In the genomic region with DNA sequence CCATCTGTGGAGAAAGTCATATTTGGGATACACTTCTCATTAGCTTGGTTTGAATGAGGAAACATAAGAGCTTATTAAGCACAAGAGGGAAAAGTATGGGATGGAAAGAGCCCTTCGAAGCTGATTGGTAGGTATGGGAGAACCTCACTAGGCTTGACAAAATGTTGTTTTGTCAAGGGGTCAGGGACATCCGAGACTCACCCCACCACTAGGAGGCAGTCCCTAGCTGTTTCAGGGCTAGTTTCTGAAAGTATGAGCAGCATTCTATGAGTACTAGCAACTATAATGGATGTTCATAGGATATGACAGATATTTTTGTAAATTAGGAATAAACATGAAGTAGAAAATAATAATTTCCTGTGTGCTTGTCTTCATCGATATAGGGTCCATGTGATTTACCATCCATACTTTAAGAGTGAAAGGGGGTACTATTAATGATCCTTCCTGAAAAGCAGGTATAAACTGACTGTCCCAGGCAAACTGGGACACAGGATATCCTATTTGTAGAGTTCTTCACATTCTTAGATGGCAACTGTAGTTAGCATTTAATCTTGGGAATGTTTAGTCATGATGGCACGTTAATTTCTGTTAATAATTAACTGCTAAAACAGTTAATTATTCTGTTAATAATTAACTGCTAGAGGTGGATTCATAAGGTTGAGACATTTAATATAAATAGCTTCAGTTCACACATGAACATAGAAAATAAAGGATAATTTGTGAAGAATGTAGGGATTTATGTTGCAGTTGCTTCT, we compare ENCODE assay signal across 10 cellular contexts. TPM values are rescaled to one million over a fixed set of nuclear protein-coding genes. Genes with fewer than 3 reads are reported as not detected.
A peak's percentile ranks its signal among the peaks of the same experiment; 100 is the strongest.
DNase-seq lines count a peak whose midpoint lies in the region; ATAC-seq, FAIRE-seq and TF ChIP-seq lines count a peak whose summit lies in the region.
"Had no signal": no experiment of that assay in that cellular context is flagged by ENCODE, and none has a peak within 500 bp of the region (broad histone marks: within the 10 kb centered on the region; RNA-seq: fewer than 3 reads in every experiment).

No MANE protein-coding gene starts in this region.

- no peak overlapping the region for H2AFZ ChIP-seq in endothelial cell of umbilical vein (ENCODE audit: low read depth, low read length)

- H3K36me3 ChIP-seq in GM06990 (ENCODE audit: control insufficient read depth, insufficient read depth, low read length) (no peaks in the 10 kb centered on the region), endothelial cell of umbilical vein (ENCODE audit: control insufficient read depth in 2 of 2, extremely low read depth in 1 of 2, insufficient read depth in 2 of 2, low read length in 2 of 2) (no peaks in the 10 kb centered on the region)

- H3K4me2 ChIP-seq in endothelial cell of umbilical vein (ENCODE audit: insufficient read depth, low read length) = no peak overlapping the region

- H3K27me3 ChIP-seq in GM06990 (replicated peaks; ENCODE audit: control insufficient read depth, insufficient read depth, low read length) (no peaks in the 10 kb centered on the region), endothelial cell of umbilical vein (ENCODE audit: control insufficient read depth in 2 of 2, insufficient read depth in 2 of 2, low read length in 2 of 2) (peaks cover 5 to 8% of the 10 kb centered on the region in 2 experiments), dorsolateral prefrontal cortex (peaks cover 0 to 3% (median 0%) of the 10 kb centered on the region in 45 donors)

- no peaks in the 10 kb centered on the region for H3K4me1 ChIP-seq in endothelial cell of umbilical vein (ENCODE audit: control insufficient read depth, extremely low read depth, insufficient read depth, low read length)

- no peak overlapping the region for H3K27ac ChIP-seq in endothelial cell of umbilical vein (ENCODE audit: insufficient read depth, low read depth, low read length)
- no peak overlapping the region for H3K27ac ChIP-seq in dorsolateral prefrontal cortex

- intact Hi-C loops in endothelial cell of umbilical vein (cut with micrococcal nuclease) = loop anchor here (1.0 to 5.0 kb wide), 2 partner anchors 409 to 468 kb away; no protein-coding TSS in a partner anchor
- intact Hi-C loops in dorsolateral prefrontal cortex (cut with DNase I) = no loop called here

- peak; percentile 50 for DNase-seq in ACHN
- DNase-seq in GM06990 (ENCODE audit: extremely low read depth, insufficient read length) = no peak
- peak; percentile 63 for DNase-seq in NB4 (ENCODE audit: low read depth)
- peak; percentile 6 for DNase-seq in endothelial cell of umbilical vein (ENCODE audit: low read depth, low spot score)
- no peak for DNase-seq in dorsolateral prefrontal cortex
- DNase-seq in effector memory CD8-positive, alpha-beta T cell = no peak
- no peak for DNase-seq in SHP77 treated with DMSO at 0.1 percent for 48 hours (lab: John Stamatoyannopoulos, UW)
- DNase-seq: activated naive CD8-positive, alpha-beta T cell treated with anti-CD3 and anti-CD28 coated beads, Interleukin-2, amount 10 ng/mL, durations not matched to agents 7 days and 5 days; midbrain had no signal

- no peaks in the 10 kb centered on the region for H3K79me2 ChIP-seq in endothelial cell of umbilical vein (ENCODE audit: control insufficient read depth, insufficient read depth, low read length)

- H3K9me3 ChIP-seq in endothelial cell of umbilical vein (replicated peaks; ENCODE audit: control insufficient read depth, insufficient read depth, low read length) = no peaks in the 10 kb centered on the region

- H3K27ac Mint-ChIP-seq in effector memory CD8-positive, alpha-beta T cell = no peak overlapping the region
- H3K27ac Mint-ChIP-seq: activated naive CD8-positive, alpha-beta T cell treated with anti-CD3 and anti-CD28 coated beads, Interleukin-2, amount 10 ng/mL, durations not matched to agents 7 days and 5 days had no signal

- no peak overlapping the region for H3K4me3 ChIP-seq in GM06990 (replicated peaks; ENCODE audit: low read depth, low read length)
- H3K4me3 ChIP-seq in NB4 (ENCODE audit: low read depth, low read length) = no peak overlapping the region
- no peak overlapping the region for H3K4me3 ChIP-seq in endothelial cell of umbilical vein (replicated peaks in 1 of 3; ENCODE audit: insufficient read depth in 1 of 3, low read depth in 1 of 3, low read length in 3 of 3)
- no peak overlapping the region for H3K4me3 ChIP-seq in dorsolateral prefrontal cortex

- H3K4me1 Mint-ChIP-seq in effector memory CD8-positive, alpha-beta T cell (ENCODE audit: low read depth in 2 of 2) = no peaks in the 10 kb centered on the region
- H3K4me1 Mint-ChIP-seq: activated naive CD8-positive, alpha-beta T cell treated with anti-CD3 and anti-CD28 coated beads, Interleukin-2, amount 10 ng/mL, durations not matched to agents 7 days and 5 days had no signal

- no peaks in the 10 kb centered on the region for H3K9me3 Mint-ChIP-seq in effector memory CD8-positive, alpha-beta T cell
- H3K9me3 Mint-ChIP-seq: activated naive CD8-positive, alpha-beta T cell treated with anti-CD3 and anti-CD28 coated beads, Interleukin-2, amount 10 ng/mL, durations not matched to agents 7 days and 5 days had no signal

- peaks cover 32 to 35% of the 10 kb centered on the region in 2 donors for H3K27me3 Mint-ChIP-seq in effector memory CD8-positive, alpha-beta T cell

- FAIRE-seq in endothelial cell of umbilical vein (lab: Jason Lieb, UNC) = no peak

- TF ChIP-seq CTCF in GM06990 (IDR thresholded peaks at IDR 0.05; ENCODE audit: insufficient read depth, low read length, poor library complexity, severe bottlenecking) = peak; percentile 74
- peak; percentile 54 for TF ChIP-seq CTCF in NB4 (IDR thresholded peaks at IDR 0.05; ENCODE audit: low read depth, low read length)
- peak; percentile 13 to 28 for TF ChIP-seq CTCF in endothelial cell of umbilical vein (IDR thresholded peaks at IDR 0.05; ENCODE audit: extremely low read depth in 1 of 2, insufficient read depth in 1 of 2, low read depth in 1 of 2, low read length in 2 of 2)
- TF ChIP-seq CTCF in dorsolateral prefrontal cortex (IDR thresholded peaks at IDR 0.05 in 54 of 56, conservative IDR thresholded peaks at IDR 0.05 in 2 of 56; ENCODE audit: low read depth in 1 of 56, partially characterized antibody in 56 of 56) = peak in 2 of 56 donors; percentile 7 to 17

- H3K36me3 Mint-ChIP-seq in effector memory CD8-positive, alpha-beta T cell (ENCODE audit: insufficient read depth) = no peaks in the 10 kb centered on the region
- H3K36me3 Mint-ChIP-seq: activated naive CD8-positive, alpha-beta T cell treated with anti-CD3 and anti-CD28 coated beads, Interleukin-2, amount 10 ng/mL, durations not matched to agents 7 days and 5 days had no signal

- no peaks in the 10 kb centered on the region for H4K20me1 ChIP-seq in endothelial cell of umbilical vein (replicated peaks; ENCODE audit: control insufficient read depth, extremely low read depth, insufficient read depth, low read length)

- no peak overlapping the region for H3K4me3 Mint-ChIP-seq in effector memory CD8-positive, alpha-beta T cell
- H3K4me3 Mint-ChIP-seq: activated naive CD8-positive, alpha-beta T cell treated with anti-CD3 and anti-CD28 coated beads, Interleukin-2, amount 10 ng/mL, durations not matched to agents 7 days and 5 days had no signal

- no peak overlapping the region for H3K9ac ChIP-seq in endothelial cell of umbilical vein (replicated peaks; ENCODE audit: extremely low read depth, insufficient read depth, low read length)

- TF ChIP-seq POLR2A in NB4 (IDR thresholded peaks at IDR 0.05; ENCODE audit: extremely low read depth, insufficient read length) (no peak), endothelial cell of umbilical vein (IDR thresholded peaks at IDR 0.05; ENCODE audit: low read depth, low read length) (no peak)

- ATAC-seq in GM21825 (IDR thresholded peaks at IDR 0.05; ENCODE audit: unreplicated experiment) = no peak
- ATAC-seq in effector memory CD8-positive, alpha-beta T cell (replicated peaks) = no peak

- POLR2A ChIA-PET in endothelial cell of umbilical vein (lab: Charles Lee) = interaction anchor here (0.6 kb wide), 1 partner anchor 101 kb away, joined by 5 read pairs; no protein-coding TSS in a partner anchor

- no TSS peak for BruUV-seq in endothelial cell of umbilical vein (replicated peaks; lab: Mats Ljungman, UMichigan)

- H3K9me1 ChIP-seq in endothelial cell of umbilical vein (replicated peaks; ENCODE audit: control insufficient read depth, extremely low read depth, insufficient read depth, low read length) = no peaks in the 10 kb centered on the region

- dilution Hi-C loops in endothelial cell of umbilical vein (cut with MboI; ENCODE audit: extremely low pct_ligation_motif_present, low sequenced_read_pairs) = no loop called here

- in situ Hi-C loops in ACHN (cut with HindIII; ENCODE audit: low pct_ligation_motif_present, low pct_unique_long_range_greater_than_20kb, low sequenced_read_pairs) = no loop called here

- CTCF ChIA-PET in endothelial cell of umbilical vein (lab: Charles Lee) = interaction anchor here (0.8 to 2.2 kb wide), 6 partner anchors 13 to 465 kb away, joined by 3 to 15 read pairs (median 7); no protein-coding TSS in a partner anchor

TF ChIP-seq in endothelial cell of umbilical vein, 7 proteins besides CTCF, POLR2A, EP300 and RAD21 (continues in another document):
- TF ChIP-seq JUN (IDR thresholded peaks at IDR 0.05; ENCODE audit: borderline replicate concordance, insufficient read depth, insufficient read length, low read depth) (no peak), MYC (IDR thresholded peaks at IDR 0.05; ENCODE audit: low read depth, low read length) (no peak), GATA2 (IDR thresholded peaks at IDR 0.05; ENCODE audit: insufficient read depth, insufficient read length, low read depth, low read length) (no peak), FOS (IDR thresholded peaks at IDR 0.05; ENCODE audit: borderline replicate concordance, insufficient read depth, low read length) (no peak), POLR2AphosphoS5 (IDR thresholded peaks at IDR 0.05; ENCODE audit: insufficient read depth, low read depth, low read length) (no peak)
- TF ChIP-seq, protein P1, sequence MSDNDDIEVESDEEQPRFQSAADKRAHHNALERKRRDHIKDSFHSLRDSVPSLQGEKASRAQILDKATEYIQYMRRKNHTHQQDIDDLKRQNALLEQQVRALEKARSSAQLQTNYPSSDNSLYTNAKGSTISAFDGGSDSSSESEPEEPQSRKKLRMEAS (IDR thresholded peaks at IDR 0.05; ENCODE audit: insufficient read depth, insufficient read length) = no peak

RNA-seq across cellular contexts. Expression of a gene that starts 28.4 kb away (rescaled TPM):
- total RNA-seq in endothelial cell of umbilical vein (0.30 TPM in 1 of 2 replicates, not detected in the other), dorsolateral prefrontal cortex (10 to 100 TPM in 1 of 120 experiments, 1 to 10 TPM in 119; 1.4 to 11.1 (median 4.2) TPM)
- 0.05 TPM in 1 of 2 replicates, not detected in the other for polyA plus RNA-seq in endothelial cell of umbilical vein
- 0.03 TPM in 1 of 2 replicates, not detected in the other for polyA plus RNA-seq in endothelial cell of umbilical vein (2011; cell fraction: cytosol; rRNA removed)
- 0.06 and 0.13 TPM in 2 replicates for polyA plus RNA-seq in endothelial cell of umbilical vein (2011; cell fraction: nucleus; rRNA removed)
- not detected in 2 replicates for polyA plus RNA-seq in endothelial cell of umbilical vein (2012)
- not detected in 2 replicates for polyA minus RNA-seq in endothelial cell of umbilical vein
- polyA minus RNA-seq in endothelial cell of umbilical vein (2011; cell fraction: cytosol; rRNA and poly(A)+ RNA removed) = 1.9 TPM
- 1.4 TPM in 1 of 2 replicates, not detected in the other for polyA minus RNA-seq in endothelial cell of umbilical vein (2011; cell fraction: nucleus; rRNA and poly(A)+ RNA removed)
- total RNA-seq: activated naive CD8-positive, alpha-beta T cell treated with anti-CD3 and anti-CD28 coated beads, Interleukin-2, amount 10 ng/mL, durations not matched to agents 7 days and 5 days had no signal

Comparison
In these comparisons a context has a peak if more than half of its experiments do, and no peak if none do; other contexts are left out.
1. DNase-seq: peak in ACHN (single experiment), NB4 (single experiment) and endothelial cell of umbilical vein (single experiment); none in GM06990 (single experiment), dorsolateral prefrontal cortex (0 of 10), effector memory CD8-positive, alpha-beta T cell (0 of 3) and SHP77 treated with DMSO at 0.1 percent for 48 hours (single experiment).